Comparison of ENCODE assay signal across 21 cellular contexts in the genomic region with DNA sequence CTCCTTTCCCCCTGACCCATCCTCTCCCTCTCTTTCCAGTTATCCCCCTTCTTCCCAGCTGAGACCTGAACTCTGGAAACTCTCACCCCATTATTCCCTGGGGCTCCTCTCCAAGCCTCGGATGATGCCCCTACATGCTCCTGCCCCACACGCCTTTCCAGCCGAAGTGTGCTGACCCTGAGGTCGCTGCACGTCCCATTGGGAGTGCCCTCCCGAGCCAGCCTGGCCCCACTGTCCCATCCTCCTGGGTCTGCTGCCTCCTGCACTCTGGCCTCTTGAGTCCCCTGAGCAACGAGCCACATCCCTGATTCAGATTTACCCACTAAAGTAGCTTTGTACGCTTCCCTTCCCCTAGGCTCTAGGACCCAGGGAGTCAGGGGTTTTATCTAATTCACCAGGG.
DNase-seq lines count a peak whose midpoint lies in the region; ATAC-seq, FAIRE-seq and TF ChIP-seq lines count a peak whose summit lies in the region.
"Had no signal": no experiment of that assay in that cellular context is flagged by ENCODE, and none has a peak within 500 bp of the region (broad histone marks: within the 10 kb centered on the region; RNA-seq: fewer than 3 reads in every experiment).

No MANE protein-coding gene starts in this region.

- H3K36me3 ChIP-seq in kidney (ENCODE audit: control insufficient read depth in 1 of 2, insufficient read depth in 2 of 2, low read length in 2 of 2), result no peaks in the 10 kb centered on the region
- H3K36me3 ChIP-seq in H7 (replicated peaks; ENCODE audit: control insufficient read depth, insufficient read depth, low read length), result no peaks in the 10 kb centered on the region

- TF ChIP-seq CTCF in kidney (IDR thresholded peaks at IDR 0.05; ENCODE audit: borderline replicate concordance, extremely low read depth, insufficient read depth), result no peak
- no peak for TF ChIP-seq CTCF in neural crest cell (conservative IDR thresholded peaks at IDR 0.05)

- no peaks in the 10 kb centered on the region for H3K9me3 ChIP-seq in kidney (ENCODE audit: control insufficient read depth in 1 of 2, low read length in 2 of 2)

- DNase-seq in left cardiac atrium, result peak; percentile 8
- no peak for DNase-seq in cardiac septum (ENCODE audit: low spot score)
- peak; percentile 29 for DNase-seq in kidney
- DNase-seq in neural crest cell (ENCODE audit: low read depth, low spot score), result no peak
- no peak for DNase-seq in foreskin melanocyte
- DNase-seq in stimulated activated CD8-positive, alpha-beta memory T cell treated with anti-CD3 and anti-CD28 coated beads, Interleukin-4, amount 100 ng/mL, for 48 hours, result no peak
- DNase-seq in H7, result no peak
- DNase-seq: 8988T; C1 segment of cervical spinal cord; CD4-positive, CD25-positive, alpha-beta regulatory T cell; COR-L47; DMS 273 treated with DMSO at 0.1 percent for 48 hours; DMS53; DND-41; EL; HCEC 1CT had no signal

- no peaks in the 10 kb centered on the region for H3K4me1 ChIP-seq in kidney (ENCODE audit: control insufficient read depth in 1 of 2, insufficient read depth in 1 of 2, low read depth in 1 of 2, low read length in 2 of 2)

- no peak overlapping the region for H3K27ac ChIP-seq in kidney (ENCODE audit: low read depth in 2 of 2, low read length in 2 of 2)

- H3K27me3 ChIP-seq in H7 (ENCODE audit: control insufficient read depth, insufficient read depth, low read length), result no peaks in the 10 kb centered on the region

- no peak overlapping the region for H3K4me3 Mint-ChIP-seq in neural crest cell
- H3K4me3 Mint-ChIP-seq: CD8-positive, alpha-beta memory T cell; IgD-negative memory B cell had no signal

- peak overlapping the region; percentile 24 for H3K27ac Mint-ChIP-seq in neural crest cell (ENCODE audit: unreplicated experiment)
- H3K27ac Mint-ChIP-seq: CD4-positive, CD25-positive, alpha-beta regulatory T cell; CD8-positive, alpha-beta memory T cell; IgD-negative memory B cell had no signal

- H3K4me1 Mint-ChIP-seq in neural crest cell, result no peaks in the 10 kb centered on the region
- H3K4me1 Mint-ChIP-seq: CD4-positive, CD25-positive, alpha-beta regulatory T cell; CD8-positive, alpha-beta memory T cell; IgD-negative memory B cell had no signal

- ATAC-seq in left cardiac atrium, result no peak
- ATAC-seq: GM12878, HepG2 had no signal

- no peak for FAIRE-seq in kidney (lab: Jason Lieb, UNC)
- FAIRE-seq: GM12878, GM19239, HepG2 had no signal

- no peak overlapping the region for H3K9ac ChIP-seq in kidney (ENCODE audit: low read length in 2 of 2)

- H3K4me3 ChIP-seq in kidney (ENCODE audit: low read length in 2 of 2), result no peak overlapping the region
- no peak overlapping the region for H3K4me3 ChIP-seq in H7 (ENCODE audit: insufficient read depth, low read depth, low read length)
- H3K4me3 ChIP-seq: GM12878 had no signal

- intact Hi-C loops in left cardiac atrium (cut with DNase I), result no loop called here
- intact Hi-C loops in cardiac septum (cut with DNase I), result no loop called here
- intact Hi-C loops in kidney (cut with DNase I), result no loop called here

- H3K36me3 Mint-ChIP-seq in neural crest cell (ENCODE audit: low read depth), result no peaks in the 10 kb centered on the region
- H3K36me3 Mint-ChIP-seq: CD4-positive, CD25-positive, alpha-beta regulatory T cell; CD8-positive, alpha-beta memory T cell; IgD-negative memory B cell had no signal

- no peaks in the 10 kb centered on the region for H3K27me3 Mint-ChIP-seq in neural crest cell (ENCODE audit: low read depth)
- H3K27me3 Mint-ChIP-seq: CD4-positive, CD25-positive, alpha-beta regulatory T cell; CD8-positive, alpha-beta memory T cell; IgD-negative memory B cell had no signal

- no peaks in the 10 kb centered on the region for H3K9me3 Mint-ChIP-seq in neural crest cell

Comparison
In these comparisons a context has a peak if more than half of its experiments do, and no peak if none do; other contexts are left out.
1. DNase-seq: peak in left cardiac atrium (single experiment) and kidney (single experiment); none in cardiac septum (single experiment), neural crest cell (single experiment), foreskin melanocyte (single experiment), stimulated activated CD8-positive, alpha-beta memory T cell treated with anti-CD3 and anti-CD28 coated beads, Interleukin-4, amount 100 ng/mL, for 48 hours (single experiment) and H7 (single experiment).